ENCODE assay signal across 10 cellular contexts in the genomic region with DNA sequence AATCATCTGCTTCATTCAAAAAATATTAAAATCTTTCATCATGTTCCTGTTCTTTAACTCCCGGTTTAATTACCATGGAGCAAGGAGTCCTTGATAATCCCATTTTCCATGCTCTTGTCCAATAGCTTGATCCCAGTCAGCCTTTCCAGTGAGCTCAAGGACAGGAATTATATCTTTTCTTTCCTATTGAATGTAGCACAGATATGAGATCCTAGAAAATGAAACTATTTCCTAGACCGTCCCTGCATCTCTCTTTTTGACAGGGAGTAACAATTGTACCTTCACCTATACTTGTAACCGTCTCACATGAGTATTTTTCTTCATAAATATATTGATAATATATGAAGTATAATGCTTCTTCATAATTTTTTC. TPM values are rescaled to one million over a fixed set of nuclear protein-coding genes. Genes with fewer than 3 reads are reported as not detected.
A peak's percentile ranks its signal among the peaks of the same experiment; 100 is the strongest.
DNase-seq lines count a peak whose midpoint lies in the region; ATAC-seq and TF ChIP-seq lines count a peak whose summit lies in the region.
"Had no signal": no experiment of that assay in that cellular context is flagged by ENCODE, and none has a peak within 500 bp of the region (broad histone marks: within the 10 kb centered on the region; RNA-seq: fewer than 3 reads in every experiment).

No MANE protein-coding gene starts in this region.

- ATAC-seq in left lung, result peak; percentile 30
- ATAC-seq: effector memory CD8-positive, alpha-beta T cell had no signal

- H3K9ac ChIP-seq in Karpas-422 (ENCODE audit: low read length) (no peak overlapping the region), duodenal mucosa (ENCODE audit: low read depth in 1 of 2, low read length in 2 of 2) (peak overlapping the region in 1 of 2 donors; percentile 31)

- no peak overlapping the region for H2AFZ ChIP-seq in Karpas-422 (ENCODE audit: low read length)

- no peak for TF ChIP-seq POLR2A in vagina (IDR thresholded peaks at IDR 0.05)

- H3K9me2 ChIP-seq in Karpas-422 (replicated peaks; ENCODE audit: insufficient read depth, low read length), result no peaks in the 10 kb centered on the region

- TF ChIP-seq CTCF in left lung (IDR thresholded peaks at IDR 0.05) (no peak), vagina (IDR thresholded peaks at IDR 0.05) (no peak)

- intact Hi-C loops in left lung (cut with DNase I), result no loop called here
- intact Hi-C loops in vagina (cut with DNase I), result no loop called here

- peak overlapping the region; percentile 34 for H3K4me2 ChIP-seq in Karpas-422 (ENCODE audit: low read depth, low read length, poor library complexity, severe bottlenecking)

- no peak for DNase-seq in Karpas-422
- no peak for DNase-seq in left lung
- no peak for DNase-seq in vagina (ENCODE audit: extremely low spot score in 2 of 2)
- DNase-seq in stimulated activated CD4-positive, alpha-beta T cell treated with anti-CD3 and anti-CD28 coated beads, Interleukin-15, amount 100 ng/mL, for 24 hours, result no peak
- DNase-seq in retina, result no peak
- DNase-seq in hippocampal formation (lab: John Stamatoyannopoulos, UW), result no peak
- DNase-seq: activated CD4-positive, alpha-beta T cell treated with anti-CD3 and anti-CD28 coated beads for 4 hours; effector memory CD8-positive, alpha-beta T cell; NCI-H2081 treated with DMSO at 0.1 percent for 48 hours had no signal

- H3K9me3 ChIP-seq in Karpas-422 (ENCODE audit: low read length) (peaks cover 13% of the 10 kb centered on the region), duodenal mucosa (ENCODE audit: control insufficient read depth in 1 of 2, low read length in 2 of 2) (peaks cover 0 to 3% of the 10 kb centered on the region in 2 donors), left lung (peaks cover 0 to 19% of the 10 kb centered on the region in 2 donors), vagina (no peaks in the 10 kb centered on the region)

- H3K4me1 ChIP-seq in Karpas-422 (ENCODE audit: low read length) (no peaks in the 10 kb centered on the region), duodenal mucosa (ENCODE audit: control insufficient read depth in 1 of 2, insufficient read depth in 2 of 2, low read length in 2 of 2) (no peaks in the 10 kb centered on the region), left lung (no peaks in the 10 kb centered on the region), vagina (no peaks in the 10 kb centered on the region)

- no peaks in the 10 kb centered on the region for H3K79me2 ChIP-seq in Karpas-422 (ENCODE audit: low read length)

- H3K27me3 ChIP-seq in Karpas-422 (ENCODE audit: low read length), result no peaks in the 10 kb centered on the region
- no peaks in the 10 kb centered on the region for H3K27me3 ChIP-seq in duodenal mucosa (ENCODE audit: control insufficient read depth in 1 of 2, insufficient read depth in 2 of 2, low read length in 2 of 2)
- no peaks in the 10 kb centered on the region for H3K27me3 ChIP-seq in left lung
- no peaks in the 10 kb centered on the region for H3K27me3 ChIP-seq in vagina

- H4K20me1 ChIP-seq in Karpas-422 (ENCODE audit: insufficient read depth, low read depth, low read length), result no peaks in the 10 kb centered on the region

- H3K4me3 ChIP-seq in Karpas-422 (ENCODE audit: low read length) (peak overlapping the region; percentile 40; the same call in 1 of the 2 replicates), duodenal mucosa (ENCODE audit: low read depth in 1 of 2, low read length in 2 of 2) (peak overlapping the region; percentile 53 to 65), left lung (peak overlapping the region in 1 of 2 donors; percentile 13), vagina (peak overlapping the region; percentile 16 to 29)

- H3K27ac ChIP-seq in Karpas-422 (ENCODE audit: low read length), result no peak overlapping the region
- H3K27ac ChIP-seq in duodenal mucosa (ENCODE audit: low read depth, low read length), result no peak overlapping the region
- no peak overlapping the region for H3K27ac ChIP-seq in left lung
- H3K27ac ChIP-seq in vagina, result peak overlapping the region; percentile 47

- H3K36me3 ChIP-seq in Karpas-422 (ENCODE audit: insufficient read depth, low read length) (no peaks in the 10 kb centered on the region), duodenal mucosa (ENCODE audit: control insufficient read depth in 1 of 2, insufficient read depth in 2 of 2, low read length in 2 of 2) (no peaks in the 10 kb centered on the region), left lung (no peaks in the 10 kb centered on the region), vagina (no peaks in the 10 kb centered on the region)

RNA-seq across cellular contexts. Expression of gene PIK3C2G, which starts 35.6 kb away (rescaled TPM):
- total RNA-seq in Karpas-422 (2014; rRNA removed; shearing (Covaris generic); ENCODE audit: low replicate concordance), result not detected in 2 replicates
- total RNA-seq in left lung, result under 1 TPM; 0.13 to 0.50 TPM
- 1.7 TPM for total RNA-seq in vagina
